11 cellular contexts compared by ENCODE assay signal in genomic region chr2:105118960-105119359, GRCh38.
A peak's percentile ranks its signal among the peaks of the same experiment; 100 is the strongest.
DNase-seq lines count a peak whose midpoint lies in the region; ATAC-seq, FAIRE-seq and TF ChIP-seq lines count a peak whose summit lies in the region.
"Had no signal": no experiment of that assay in that cellular context is flagged by ENCODE, and none has a peak within 500 bp of the region (broad histone marks: within the 10 kb centered on the region; RNA-seq: fewer than 3 reads in every experiment).

No MANE protein-coding gene starts in this region.

- peaks cover 11% of the 10 kb centered on the region for H3K27me3 Mint-ChIP-seq in endodermal cell (ENCODE audit: insufficient read depth)
- peaks cover 0 to 10% (median 2%) of the 10 kb centered on the region in 5 donors for H3K27me3 Mint-ChIP-seq in naive thymus-derived CD4-positive, alpha-beta T cell

- H3K27me3 ChIP-seq in endodermal cell (ENCODE audit: control insufficient read depth, insufficient read depth, low read length, poor library complexity, severe bottlenecking), result no peaks in the 10 kb centered on the region
- H3K27me3 ChIP-seq in naive thymus-derived CD4-positive, alpha-beta T cell (ENCODE audit: control insufficient read depth in 2 of 2, insufficient read depth in 2 of 2, low read length in 2 of 2), result no peaks in the 10 kb centered on the region
- H3K27me3 ChIP-seq in Peyer's patch, result no peaks in the 10 kb centered on the region

- no peak overlapping the region for H3K27ac Mint-ChIP-seq in endodermal cell
- no peak overlapping the region for H3K27ac Mint-ChIP-seq in naive thymus-derived CD4-positive, alpha-beta T cell
- H3K27ac Mint-ChIP-seq: stimulated activated naive CD8-positive, alpha-beta T cell treated with anti-CD3 and anti-CD28 coated beads, Interleukin-15, Interleukin-2, amounts not matched to agents 100 ng/mL and 50 ng/mL, for 24 hours had no signal

- H3K36me3 Mint-ChIP-seq in endodermal cell (ENCODE audit: low read depth), result no peaks in the 10 kb centered on the region
- H3K36me3 Mint-ChIP-seq in naive thymus-derived CD4-positive, alpha-beta T cell, result peaks cover 0 to 17% (median 5%) of the 10 kb centered on the region in 5 donors

- H3K4me1 ChIP-seq in endodermal cell (ENCODE audit: control insufficient read depth, insufficient read depth, low read length) (no peaks in the 10 kb centered on the region), kidney (ENCODE audit: control insufficient read depth in 1 of 2, insufficient read depth in 1 of 2, low read depth in 1 of 2, low read length in 2 of 2) (no peaks in the 10 kb centered on the region), Peyer's patch (no peaks in the 10 kb centered on the region)
- no peaks in the 10 kb centered on the region for H3K4me1 ChIP-seq in naive thymus-derived CD4-positive, alpha-beta T cell (ENCODE audit: control insufficient read depth in 2 of 2, insufficient read depth in 2 of 2, low read length in 2 of 2)

- DNase-seq in AG09309 (ENCODE audit: low read depth) (no peak), HFF-Myc (ENCODE audit: extremely low read depth, low read depth) (no peak), endodermal cell (peak; percentile 86), kidney glomerular epithelial cell (lab: John Stamatoyannopoulos, UW) (no peak), kidney (no peak), occipital lobe (lab: John Stamatoyannopoulos, UW) (no peak), Peyer's patch (no peak)
- DNase-seq in naive thymus-derived CD4-positive, alpha-beta T cell, result no peak
- DNase-seq: activated CD8-positive, alpha-beta memory T cell treated with anti-CD3 and anti-CD28 coated beads, Interleukin-2, amount 50 U/mL, for 4 hours; NCI-H1436 treated with DMSO at 0.1 percent for 48 hours had no signal

- no peak overlapping the region for H3K4me3 ChIP-seq in AG09309 (ENCODE audit: control insufficient read depth, low read depth, low read length)
- no peak overlapping the region for H3K4me3 ChIP-seq in HFF-Myc (replicated peaks; ENCODE audit: low read depth, low read length)
- H3K4me3 ChIP-seq in endodermal cell (ENCODE audit: low read length), result no peak overlapping the region
- no peak overlapping the region for H3K4me3 ChIP-seq in naive thymus-derived CD4-positive, alpha-beta T cell (ENCODE audit: low read length)
- no peak overlapping the region for H3K4me3 ChIP-seq in kidney (ENCODE audit: low read length in 2 of 2)
- H3K4me3 ChIP-seq in Peyer's patch, result no peak overlapping the region

- intact Hi-C loops in naive thymus-derived CD4-positive, alpha-beta T cell (cut with micrococcal nuclease), result no loop called here
- intact Hi-C loops in kidney (cut with DNase I), result no loop called here

- CTCF ChIA-PET in naive thymus-derived CD4-positive, alpha-beta T cell (lab: Charles Lee), result no interaction called here

- no peak for FAIRE-seq in kidney (lab: Jason Lieb, UNC)

- no peaks in the 10 kb centered on the region for H3K9me3 Mint-ChIP-seq in endodermal cell
- H3K9me3 Mint-ChIP-seq in naive thymus-derived CD4-positive, alpha-beta T cell, result no peaks in the 10 kb centered on the region
- H3K9me3 Mint-ChIP-seq: stimulated activated naive CD8-positive, alpha-beta T cell treated with anti-CD3 and anti-CD28 coated beads, Interleukin-15, Interleukin-2, amounts not matched to agents 100 ng/mL and 50 ng/mL, for 24 hours had no signal

- TF ChIP-seq POLR2A in Peyer's patch (IDR thresholded peaks at IDR 0.05), result no peak

- H3K36me3 ChIP-seq in endodermal cell (ENCODE audit: control insufficient read depth, insufficient read depth, low read length), result no peaks in the 10 kb centered on the region
- H3K36me3 ChIP-seq in naive thymus-derived CD4-positive, alpha-beta T cell (ENCODE audit: control insufficient read depth in 2 of 3, insufficient read depth in 3 of 3, low read length in 3 of 3), result no peaks in the 10 kb centered on the region
- no peaks in the 10 kb centered on the region for H3K36me3 ChIP-seq in kidney (ENCODE audit: control insufficient read depth in 1 of 2, insufficient read depth in 2 of 2, low read length in 2 of 2)
- H3K36me3 ChIP-seq in Peyer's patch, result no peaks in the 10 kb centered on the region

- POLR2A ChIA-PET in naive thymus-derived CD4-positive, alpha-beta T cell (lab: Charles Lee), result no interaction called here

- WGBS in endodermal cell (ENCODE audit: insufficient coverage in 1 of 2, insufficient read length in 1 of 2), 2 experiments, result 81 to 90% methylated on average over 4 to 23 of the region's 23 CpGs

- H3K9ac ChIP-seq in endodermal cell (ENCODE audit: extremely low read depth, low read length, poor library complexity, severe bottlenecking) (no peak overlapping the region), kidney (ENCODE audit: low read length in 2 of 2) (no peak overlapping the region)

- H3K27ac ChIP-seq in endodermal cell (ENCODE audit: low read depth, low read length) (no peak overlapping the region), kidney (ENCODE audit: low read depth in 2 of 2, low read length in 2 of 2) (no peak overlapping the region), Peyer's patch (no peak overlapping the region)
- H3K27ac ChIP-seq in naive thymus-derived CD4-positive, alpha-beta T cell (ENCODE audit: low read depth, low read length), result no peak overlapping the region

- H3K4me1 Mint-ChIP-seq in endodermal cell, result peaks cover 2% of the 10 kb centered on the region
- peaks cover 0 to 2% (median 0%) of the 10 kb centered on the region in 7 donors for H3K4me1 Mint-ChIP-seq in naive thymus-derived CD4-positive, alpha-beta T cell

- H3K4me3 Mint-ChIP-seq in endodermal cell, result peak overlapping the region; percentile 38
- peak overlapping the region in 1 of 10 donors; percentile 57 for H3K4me3 Mint-ChIP-seq in naive thymus-derived CD4-positive, alpha-beta T cell
- H3K4me3 Mint-ChIP-seq: stimulated activated naive CD8-positive, alpha-beta T cell treated with anti-CD3 and anti-CD28 coated beads, Interleukin-15, Interleukin-2, amounts not matched to agents 100 ng/mL and 50 ng/mL, for 24 hours had no signal

- TF ChIP-seq CTCF in AG09309 (IDR thresholded peaks at IDR 0.05; ENCODE audit: control insufficient read depth, insufficient read depth, low read depth, low read length, missing control alignments) (peak; percentile 14), HFF-Myc (IDR thresholded peaks at IDR 0.05; ENCODE audit: low read depth, low read length, missing control alignments) (peak; percentile 42), endodermal cell (conservative IDR thresholded peaks at IDR 0.05) (peak; percentile 89), kidney (IDR thresholded peaks at IDR 0.05; ENCODE audit: borderline replicate concordance, extremely low read depth, insufficient read depth) (no peak), Peyer's patch (IDR thresholded peaks at IDR 0.05) (no peak)

- peak; percentile 59 for ATAC-seq in naive thymus-derived CD4-positive, alpha-beta T cell

- H3K9me3 ChIP-seq in endodermal cell (ENCODE audit: control insufficient read depth, low read length), result no peaks in the 10 kb centered on the region
- H3K9me3 ChIP-seq in naive thymus-derived CD4-positive, alpha-beta T cell (ENCODE audit: control insufficient read depth in 2 of 3, low read length in 3 of 3), result no peaks in the 10 kb centered on the region
- H3K9me3 ChIP-seq in kidney (ENCODE audit: control insufficient read depth in 1 of 2, low read length in 2 of 2), result no peaks in the 10 kb centered on the region
- no peaks in the 10 kb centered on the region for H3K9me3 ChIP-seq in Peyer's patch

Comparison
In these comparisons a context has a peak if more than half of its experiments do, and no peak if none do; other contexts are left out.
1. CTCF ChIP-seq: peak in AG09309 (single experiment), HFF-Myc (single experiment) and endodermal cell (single experiment); none in kidney (single experiment) and Peyer's patch (0 of 6).